In genomic region chr16:85778873-85779272, GRCh38 we compare ENCODE assay signal across 18 cellular contexts. TPM values are rescaled to one million over a fixed set of nuclear protein-coding genes. Genes with fewer than 3 reads are reported as not detected.
DNase-seq lines count a peak whose midpoint lies in the region; ATAC-seq and TF ChIP-seq lines count a peak whose summit lies in the region.
"Had no signal": no experiment of that assay in that cellular context is flagged by ENCODE, and none has a peak within 500 bp of the region (broad histone marks: within the 10 kb centered on the region; RNA-seq: fewer than 3 reads in every experiment).

No MANE protein-coding gene starts in this region.

- intact Hi-C loops in natural killer cell (cut with micrococcal nuclease), result no loop called here

- H3K27me3 Mint-ChIP-seq in natural killer cell (ENCODE audit: low read depth in 2 of 2), result no peaks in the 10 kb centered on the region
- H3K27me3 Mint-ChIP-seq: B cell had no signal

- H3K27me3 ChIP-seq in SJCRH30, result no peaks in the 10 kb centered on the region

- peak overlapping the region; percentile 31 for H3K4me3 Mint-ChIP-seq in natural killer cell
- H3K4me3 Mint-ChIP-seq: activated T-helper 1 cell treated with anti-CD3 and anti-CD28 coated beads, Interleukin-12 subunit alpha, Interleukin-12 subunit beta, Interleukin-2, Interleukin-4 antibody, amounts not matched to agents 30 ng/mL and 10 ng/mL and 1 ng/mL, durations not matched to agents 14 hours and 24 hours and 36 hours; B cell; T-helper 1 cell treated with Interleukin-12 subunit alpha and Interleukin-12 subunit beta and Interleukin-4 antibody, amounts not matched to agents 30 μg/mL and 1 μg/mL, for 36 hours; WTC11 had no signal

- H3K4me1 Mint-ChIP-seq in natural killer cell, result peaks cover 23 to 30% of the 10 kb centered on the region in 2 donors
- H3K4me1 Mint-ChIP-seq: WTC11 had no signal

- no peak overlapping the region for H3K4me3 ChIP-seq in SJCRH30
- H3K4me3 ChIP-seq: GM12878 had no signal

- peaks cover 7% of the 10 kb centered on the region for H3K36me3 Mint-ChIP-seq in natural killer cell

- H3K36me3 ChIP-seq in SJCRH30, result no peaks in the 10 kb centered on the region

- no peaks in the 10 kb centered on the region for H3K9me3 ChIP-seq in SJCRH30 (replicated peaks)

- ATAC-seq in natural killer cell (peak; percentile 75 to 99 (median 95)), GM18511 (IDR thresholded peaks at IDR 0.05; ENCODE audit: unreplicated experiment) (no peak)
- ATAC-seq: GM12878, WTC11 had no signal

- peak overlapping the region in 1 of 2 donors; percentile 63 for H3K27ac Mint-ChIP-seq in natural killer cell
- H3K27ac Mint-ChIP-seq: activated T-helper 1 cell treated with anti-CD3 and anti-CD28 coated beads, Interleukin-12 subunit alpha, Interleukin-12 subunit beta, Interleukin-2, Interleukin-4 antibody, amounts not matched to agents 30 ng/mL and 10 ng/mL and 1 ng/mL, durations not matched to agents 14 hours and 24 hours and 36 hours; B cell; T-helper 1 cell treated with Interleukin-12 subunit alpha and Interleukin-12 subunit beta and Interleukin-4 antibody, amounts not matched to agents 30 μg/mL and 1 μg/mL, for 36 hours; WTC11 had no signal

- H3K27ac ChIP-seq in SJCRH30, result no peak overlapping the region

- peak; percentile 17 for DNase-seq in stimulated activated naive CD4-positive, alpha-beta T cell treated with Interleukin-2 at 50 U/mL for 16 hours (lab: John Stamatoyannopoulos, UW)
- no peak for DNase-seq in stimulated activated naive CD4-positive, alpha-beta T cell (lab: John Stamatoyannopoulos, UW)
- DNase-seq in activated T-cell treated with anti-CD3 and anti-CD28 coated beads, Interleukin-2, amount 50 U/mL, for 48 hours, result peak; percentile 41 to 48
- DNase-seq in natural killer cell (peak; percentile 39), SJCRH30 (no peak)
- no peak for DNase-seq in central memory CD4-positive, alpha-beta T cell
- DNase-seq: hypothalamus, midbrain, MM.1S, NCI-H2029 treated with DMSO at 0.1 percent for 48 hours, NCI-H510A treated with DMSO at 0.1 percent for 48 hours, SHP77 treated with DMSO at 0.1 percent for 48 hours had no signal

- no peaks in the 10 kb centered on the region for H3K4me1 ChIP-seq in SJCRH30

- H3K9me3 Mint-ChIP-seq in natural killer cell, result no peaks in the 10 kb centered on the region
- H3K9me3 Mint-ChIP-seq: activated T-helper 1 cell treated with anti-CD3 and anti-CD28 coated beads, Interleukin-12 subunit alpha, Interleukin-12 subunit beta, Interleukin-2, Interleukin-4 antibody, amounts not matched to agents 30 ng/mL and 10 ng/mL and 1 ng/mL, durations not matched to agents 14 hours and 24 hours and 36 hours; T-helper 1 cell treated with Interleukin-12 subunit alpha and Interleukin-12 subunit beta and Interleukin-4 antibody, amounts not matched to agents 30 μg/mL and 1 μg/mL, for 36 hours; WTC11 had no signal

- TF ChIP-seq CTCF in natural killer cell (IDR thresholded peaks at IDR 0.05), result no peak

RNA-seq across cellular contexts. Expression of gene EMC8, which starts 20.5 kb away (rescaled TPM):
- total RNA-seq in natural killer cell, result 10 to 100 TPM; 21.2 to 26.4 (median 24.1) TPM
- total RNA-seq in SJCRH30 (2014; rRNA removed; shearing (Covaris generic)), result 26.2 and 29.6 TPM in 2 replicates

RNA-seq across cellular contexts. Expression of gene COX4I1, which starts 20.6 kb away (rescaled TPM):
- total RNA-seq in natural killer cell, result 100 to 1,000 TPM; 338 to 422 (median 410) TPM
- total RNA-seq in SJCRH30 (2014; rRNA removed; shearing (Covaris generic)), result 304 and 345 TPM in 2 replicates

RNA-seq across cellular contexts. Expression of gene C16orf74, which starts 28.0 kb away (rescaled TPM):
- total RNA-seq in natural killer cell, result 1 to 10 TPM in 2 of 3 donors, under 1 TPM in 1; 0.71 to 2.2 (median 1.8) TPM
- 0.84 and 1.1 TPM in 2 replicates for total RNA-seq in SJCRH30 (2014; rRNA removed; shearing (Covaris generic))
- total RNA-seq: activated T-helper 1 cell treated with anti-CD3 and anti-CD28 coated beads, Interleukin-12 subunit alpha, Interleukin-12 subunit beta, Interleukin-2, Interleukin-4 antibody, amounts not matched to agents 30 ng/mL and 10 ng/mL and 1 ng/mL, durations not matched to agents 14 hours and 24 hours and 36 hours had no signal

Comparison
In these comparisons a context has a peak if more than half of its experiments do, and no peak if none do; other contexts are left out.
1. DNase-seq: peak in stimulated activated naive CD4-positive, alpha-beta T cell treated with Interleukin-2 at 50 U/mL for 16 hours (single experiment), activated T-cell treated with anti-CD3 and anti-CD28 coated beads, Interleukin-2, amount 50 U/mL, for 48 hours (2 of 2) and natural killer cell (single experiment); none in stimulated activated naive CD4-positive, alpha-beta T cell (0 of 6), central memory CD4-positive, alpha-beta T cell (single experiment) and SJCRH30 (0 of 2).